In the genomic region with DNA sequence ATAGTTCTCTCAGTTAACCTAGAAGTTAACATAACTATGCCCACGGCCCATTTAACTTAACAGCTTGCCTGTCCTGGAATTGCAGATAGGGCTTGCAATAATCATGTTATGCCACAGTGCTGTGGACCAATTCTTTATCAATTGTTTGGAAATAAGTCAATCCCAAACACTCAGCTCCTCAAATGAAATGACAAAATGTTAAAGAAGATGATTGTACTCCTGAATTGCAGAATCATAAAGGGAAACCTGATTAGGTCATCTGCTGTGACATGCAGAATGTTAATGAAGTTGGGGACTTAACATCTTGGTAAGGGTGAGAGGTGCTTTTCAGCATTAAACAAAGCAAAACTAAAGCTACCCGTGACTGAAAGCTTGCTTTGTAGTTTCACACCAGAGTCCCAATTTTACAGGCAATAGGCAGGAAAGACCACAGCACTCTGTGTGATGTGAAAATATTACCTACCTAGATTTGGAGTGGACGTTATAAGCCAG, we compare ENCODE assay signal across 17 cellular contexts.
DNase-seq lines count a peak whose midpoint lies in the region; ATAC-seq and TF ChIP-seq lines count a peak whose summit lies in the region.
"Had no signal": no experiment of that assay in that cellular context is flagged by ENCODE, and none has a peak within 500 bp of the region (broad histone marks: within the 10 kb centered on the region; RNA-seq: fewer than 3 reads in every experiment).

No MANE protein-coding gene starts in this region.

- intact Hi-C loops in dorsolateral prefrontal cortex (cut with DNase I): no loop called here

- peak; percentile 79 for DNase-seq in NCI-H82 (lab: John Stamatoyannopoulos, UW)
- DNase-seq in NCI-H82 treated with DMSO at 0.1 percent for 48 hours (lab: John Stamatoyannopoulos, UW; ENCODE audit: unreplicated experiment): no peak
- peak; percentile 22 for DNase-seq in NCI-H146 treated with DMSO at 0.1 percent for 48 hours (lab: John Stamatoyannopoulos, UW; ENCODE audit: unreplicated experiment)
- DNase-seq in dorsolateral prefrontal cortex: no peak
- no peak for DNase-seq in stimulated activated effector memory CD8-positive, alpha-beta T cell treated with anti-CD3 and anti-CD28 coated beads, Interleukin-12 subunit alpha, Interleukin-12 subunit beta, amount 100 ng/mL, for 72 hours (ENCODE audit: low spot score in 2 of 2)
- no peak for DNase-seq in activated naive CD4-positive, alpha-beta T cell treated with Interleukin-2 at 50 U/mL for 16 hours
- DNase-seq in mesenteric fat pad (ENCODE audit: low spot score): no peak
- DNase-seq: activated CD8-positive, alpha-beta T cell treated with anti-CD3 and anti-CD28 coated beads for 36 hours; activated naive CD4-positive, alpha-beta T cell treated with anti-CD3 and anti-CD28 coated beads, Interleukin-2, amount 50 U/mL, for 16 hours; esophagus squamous epithelium; midbrain; NCI-H2171; stimulated activated naive B cell treated with anti-CD40 and anti-IgM and Interleukin-4, amounts not matched to agents 10 μg/mL and 1 μg/mL and 100 μg/mL, for 72 hours; T1000 had no signal

- no peak overlapping the region for H3K27ac Mint-ChIP-seq in stimulated activated effector memory CD8-positive, alpha-beta T cell treated with anti-CD3 and anti-CD28 coated beads, Interleukin-12 subunit alpha, Interleukin-12 subunit beta, amount 100 ng/mL, for 72 hours
- H3K27ac Mint-ChIP-seq: activated CD8-positive, alpha-beta T cell treated with anti-CD3 and anti-CD28 coated beads for 36 hours; stimulated activated naive B cell treated with anti-CD40 and anti-IgM and Interleukin-4, amounts not matched to agents 10 μg/mL and 1 μg/mL and 100 μg/mL, for 72 hours had no signal

- H3K9me3 Mint-ChIP-seq in stimulated activated effector memory CD8-positive, alpha-beta T cell treated with anti-CD3 and anti-CD28 coated beads, Interleukin-12 subunit alpha, Interleukin-12 subunit beta, amount 100 ng/mL, for 72 hours: no peaks in the 10 kb centered on the region
- H3K9me3 Mint-ChIP-seq: activated CD8-positive, alpha-beta T cell treated with anti-CD3 and anti-CD28 coated beads for 36 hours; stimulated activated naive B cell treated with anti-CD40 and anti-IgM and Interleukin-4, amounts not matched to agents 10 μg/mL and 1 μg/mL and 100 μg/mL, for 72 hours had no signal

- no peaks in the 10 kb centered on the region for H3K4me1 Mint-ChIP-seq in stimulated activated effector memory CD8-positive, alpha-beta T cell treated with anti-CD3 and anti-CD28 coated beads, Interleukin-12 subunit alpha, Interleukin-12 subunit beta, amount 100 ng/mL, for 72 hours
- H3K4me1 Mint-ChIP-seq: stimulated activated naive B cell treated with anti-CD40 and anti-IgM and Interleukin-4, amounts not matched to agents 10 μg/mL and 1 μg/mL and 100 μg/mL, for 72 hours had no signal

- H3K4me3 ChIP-seq in dorsolateral prefrontal cortex: peak overlapping the region in 55 of 59 donors; percentile 2 to 59 (median 36)
- H3K4me3 ChIP-seq: vagina had no signal

- H3K27me3 ChIP-seq in dorsolateral prefrontal cortex: peaks cover 0 to 4% (median 0%) of the 10 kb centered on the region in 45 donors
- H3K27me3 ChIP-seq: esophagus squamous epithelium, vagina had no signal

- no peak overlapping the region for H3K27ac ChIP-seq in dorsolateral prefrontal cortex
- H3K27ac ChIP-seq: esophagus squamous epithelium, vagina had no signal

- no peak overlapping the region for H3K4me3 Mint-ChIP-seq in stimulated activated effector memory CD8-positive, alpha-beta T cell treated with anti-CD3 and anti-CD28 coated beads, Interleukin-12 subunit alpha, Interleukin-12 subunit beta, amount 100 ng/mL, for 72 hours
- H3K4me3 Mint-ChIP-seq: activated CD8-positive, alpha-beta T cell treated with anti-CD3 and anti-CD28 coated beads for 36 hours; stimulated activated naive B cell treated with anti-CD40 and anti-IgM and Interleukin-4, amounts not matched to agents 10 μg/mL and 1 μg/mL and 100 μg/mL, for 72 hours had no signal

- peak; percentile 43 for ATAC-seq in stimulated activated effector memory CD8-positive, alpha-beta T cell treated with anti-CD3 and anti-CD28 coated beads, Interleukin-12 subunit alpha, Interleukin-12 subunit beta, amount 100 ng/mL, for 72 hours
- no peak for ATAC-seq in HG02763 (IDR thresholded peaks at IDR 0.05; ENCODE audit: unreplicated experiment)
- ATAC-seq: activated CD8-positive, alpha-beta T cell treated with anti-CD3 and anti-CD28 coated beads for 36 hours; HepG2; stimulated activated naive B cell treated with anti-CD40 and anti-IgM and Interleukin-4, amounts not matched to agents 10 μg/mL and 1 μg/mL and 100 μg/mL, for 72 hours had no signal

- H3K36me3 Mint-ChIP-seq in stimulated activated effector memory CD8-positive, alpha-beta T cell treated with anti-CD3 and anti-CD28 coated beads, Interleukin-12 subunit alpha, Interleukin-12 subunit beta, amount 100 ng/mL, for 72 hours: no peaks in the 10 kb centered on the region
- H3K36me3 Mint-ChIP-seq: stimulated activated naive B cell treated with anti-CD40 and anti-IgM and Interleukin-4, amounts not matched to agents 10 μg/mL and 1 μg/mL and 100 μg/mL, for 72 hours had no signal

- TF ChIP-seq CTCF in dorsolateral prefrontal cortex (IDR thresholded peaks at IDR 0.05 in 54 of 56, conservative IDR thresholded peaks at IDR 0.05 in 2 of 56; ENCODE audit: low read depth in 1 of 56, partially characterized antibody in 56 of 56): no peak

Comparison
In these comparisons a context has a peak if more than half of its experiments do, and no peak if none do; other contexts are left out.
1. DNase-seq: peak in NCI-H82 (single experiment) and NCI-H146 treated with DMSO at 0.1 percent for 48 hours (single experiment); none in NCI-H82 treated with DMSO at 0.1 percent for 48 hours (single experiment), dorsolateral prefrontal cortex (0 of 10), stimulated activated effector memory CD8-positive, alpha-beta T cell treated with anti-CD3 and anti-CD28 coated beads, Interleukin-12 subunit alpha, Interleukin-12 subunit beta, amount 100 ng/mL, for 72 hours (0 of 2), activated naive CD4-positive, alpha-beta T cell treated with Interleukin-2 at 50 U/mL for 16 hours (single experiment) and mesenteric fat pad (single experiment).